Comparison of ENCODE assay signal across 2 cellular contexts in the genomic region with DNA sequence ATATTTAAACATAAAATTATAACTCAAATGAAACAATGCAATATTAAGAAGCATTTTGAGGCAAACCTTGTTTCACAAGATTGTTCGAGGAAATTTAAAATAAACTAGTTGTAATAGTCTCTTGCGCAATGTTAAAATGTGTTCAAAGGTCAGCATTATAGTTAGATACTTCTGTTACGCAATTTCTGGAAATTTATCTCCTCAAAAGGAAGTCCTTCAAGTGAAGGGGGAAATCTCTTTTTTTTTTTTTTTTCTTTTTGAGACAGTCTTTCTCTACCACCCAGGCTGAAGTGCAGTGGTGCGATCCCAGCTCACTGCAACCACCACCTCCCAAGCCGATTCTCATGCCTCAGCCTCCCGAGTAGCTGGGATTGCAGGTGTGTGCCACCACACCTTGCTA.
TF ChIP-seq lines count a peak whose summit lies in the region.

No MANE protein-coding gene starts in this region.

TF ChIP-seq in HepG2, 621 proteins besides CTCF, POLR2A, EP300 and RAD21 (continued from another document and continues in another):
- TF ChIP-seq, protein P1, sequence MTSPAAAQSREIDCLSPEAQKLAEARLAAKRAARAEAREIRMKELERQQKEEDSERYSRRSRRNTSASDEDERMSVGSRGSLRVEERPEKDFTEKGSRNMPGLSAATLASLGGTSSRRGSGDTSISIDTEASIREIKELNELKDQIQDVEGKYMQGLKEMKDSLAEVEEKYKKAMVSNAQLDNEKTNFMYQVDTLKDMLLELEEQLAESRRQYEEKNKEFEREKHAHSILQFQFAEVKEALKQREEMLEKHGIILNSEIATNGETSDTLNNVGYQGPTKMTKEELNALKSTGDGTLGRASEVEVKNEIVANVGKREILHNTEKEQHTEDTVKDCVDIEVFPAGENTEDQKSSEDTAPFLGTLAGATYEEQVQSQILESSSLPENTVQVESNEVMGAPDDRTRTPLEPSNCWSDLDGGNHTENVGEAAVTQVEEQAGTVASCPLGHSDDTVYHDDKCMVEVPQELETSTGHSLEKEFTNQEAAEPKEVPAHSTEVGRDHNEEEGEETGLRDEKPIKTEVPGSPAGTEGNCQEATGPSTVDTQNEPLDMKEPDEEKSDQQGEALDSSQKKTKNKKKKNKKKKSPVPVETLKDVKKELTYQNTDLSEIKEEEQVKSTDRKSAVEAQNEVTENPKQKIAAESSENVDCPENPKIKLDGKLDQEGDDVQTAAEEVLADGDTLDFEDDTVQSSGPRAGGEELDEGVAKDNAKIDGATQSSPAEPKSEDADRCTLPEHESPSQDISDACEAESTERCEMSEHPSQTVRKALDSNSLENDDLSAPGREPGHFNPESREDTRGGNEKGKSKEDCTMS (CRISPR knock-in tag; conservative IDR thresholded peaks at IDR 0.05), result no peak
- TF ChIP-seq JARID2 (CRISPR knock-in tag; IDR thresholded peaks at IDR 0.05; ENCODE audit: insufficient replicate concordance), result no peak
- no peak for TF ChIP-seq ZNF737 (CRISPR knock-in tag; IDR thresholded peaks at IDR 0.05; ENCODE audit: borderline replicate concordance)
- no peak for TF ChIP-seq POLR2AphosphoS2 (IDR thresholded peaks at IDR 0.05; ENCODE audit: low read depth, low read length)
- TF ChIP-seq GATAD1 (CRISPR knock-in tag; IDR thresholded peaks at IDR 0.05), result no peak
- TF ChIP-seq, protein P2, sequence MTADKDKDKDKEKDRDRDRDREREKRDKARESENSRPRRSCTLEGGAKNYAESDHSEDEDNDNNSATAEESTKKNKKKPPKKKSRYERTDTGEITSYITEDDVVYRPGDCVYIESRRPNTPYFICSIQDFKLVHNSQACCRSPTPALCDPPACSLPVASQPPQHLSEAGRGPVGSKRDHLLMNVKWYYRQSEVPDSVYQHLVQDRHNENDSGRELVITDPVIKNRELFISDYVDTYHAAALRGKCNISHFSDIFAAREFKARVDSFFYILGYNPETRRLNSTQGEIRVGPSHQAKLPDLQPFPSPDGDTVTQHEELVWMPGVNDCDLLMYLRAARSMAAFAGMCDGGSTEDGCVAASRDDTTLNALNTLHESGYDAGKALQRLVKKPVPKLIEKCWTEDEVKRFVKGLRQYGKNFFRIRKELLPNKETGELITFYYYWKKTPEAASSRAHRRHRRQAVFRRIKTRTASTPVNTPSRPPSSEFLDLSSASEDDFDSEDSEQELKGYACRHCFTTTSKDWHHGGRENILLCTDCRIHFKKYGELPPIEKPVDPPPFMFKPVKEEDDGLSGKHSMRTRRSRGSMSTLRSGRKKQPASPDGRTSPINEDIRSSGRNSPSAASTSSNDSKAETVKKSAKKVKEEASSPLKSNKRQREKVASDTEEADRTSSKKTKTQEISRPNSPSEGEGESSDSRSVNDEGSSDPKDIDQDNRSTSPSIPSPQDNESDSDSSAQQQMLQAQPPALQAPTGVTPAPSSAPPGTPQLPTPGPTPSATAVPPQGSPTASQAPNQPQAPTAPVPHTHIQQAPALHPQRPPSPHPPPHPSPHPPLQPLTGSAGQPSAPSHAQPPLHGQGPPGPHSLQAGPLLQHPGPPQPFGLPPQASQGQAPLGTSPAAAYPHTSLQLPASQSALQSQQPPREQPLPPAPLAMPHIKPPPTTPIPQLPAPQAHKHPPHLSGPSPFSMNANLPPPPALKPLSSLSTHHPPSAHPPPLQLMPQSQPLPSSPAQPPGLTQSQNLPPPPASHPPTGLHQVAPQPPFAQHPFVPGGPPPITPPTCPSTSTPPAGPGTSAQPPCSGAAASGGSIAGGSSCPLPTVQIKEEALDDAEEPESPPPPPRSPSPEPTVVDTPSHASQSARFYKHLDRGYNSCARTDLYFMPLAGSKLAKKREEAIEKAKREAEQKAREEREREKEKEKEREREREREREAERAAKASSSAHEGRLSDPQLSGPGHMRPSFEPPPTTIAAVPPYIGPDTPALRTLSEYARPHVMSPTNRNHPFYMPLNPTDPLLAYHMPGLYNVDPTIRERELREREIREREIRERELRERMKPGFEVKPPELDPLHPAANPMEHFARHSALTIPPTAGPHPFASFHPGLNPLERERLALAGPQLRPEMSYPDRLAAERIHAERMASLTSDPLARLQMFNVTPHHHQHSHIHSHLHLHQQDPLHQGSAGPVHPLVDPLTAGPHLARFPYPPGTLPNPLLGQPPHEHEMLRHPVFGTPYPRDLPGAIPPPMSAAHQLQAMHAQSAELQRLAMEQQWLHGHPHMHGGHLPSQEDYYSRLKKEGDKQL (CRISPR knock-in tag; IDR thresholded peaks at IDR 0.05; ENCODE audit: low read depth), result no peak
- no peak for TF ChIP-seq SIX1 (CRISPR knock-in tag; IDR thresholded peaks at IDR 0.05; ENCODE audit: borderline replicate concordance)
- TF ChIP-seq, protein P3, sequence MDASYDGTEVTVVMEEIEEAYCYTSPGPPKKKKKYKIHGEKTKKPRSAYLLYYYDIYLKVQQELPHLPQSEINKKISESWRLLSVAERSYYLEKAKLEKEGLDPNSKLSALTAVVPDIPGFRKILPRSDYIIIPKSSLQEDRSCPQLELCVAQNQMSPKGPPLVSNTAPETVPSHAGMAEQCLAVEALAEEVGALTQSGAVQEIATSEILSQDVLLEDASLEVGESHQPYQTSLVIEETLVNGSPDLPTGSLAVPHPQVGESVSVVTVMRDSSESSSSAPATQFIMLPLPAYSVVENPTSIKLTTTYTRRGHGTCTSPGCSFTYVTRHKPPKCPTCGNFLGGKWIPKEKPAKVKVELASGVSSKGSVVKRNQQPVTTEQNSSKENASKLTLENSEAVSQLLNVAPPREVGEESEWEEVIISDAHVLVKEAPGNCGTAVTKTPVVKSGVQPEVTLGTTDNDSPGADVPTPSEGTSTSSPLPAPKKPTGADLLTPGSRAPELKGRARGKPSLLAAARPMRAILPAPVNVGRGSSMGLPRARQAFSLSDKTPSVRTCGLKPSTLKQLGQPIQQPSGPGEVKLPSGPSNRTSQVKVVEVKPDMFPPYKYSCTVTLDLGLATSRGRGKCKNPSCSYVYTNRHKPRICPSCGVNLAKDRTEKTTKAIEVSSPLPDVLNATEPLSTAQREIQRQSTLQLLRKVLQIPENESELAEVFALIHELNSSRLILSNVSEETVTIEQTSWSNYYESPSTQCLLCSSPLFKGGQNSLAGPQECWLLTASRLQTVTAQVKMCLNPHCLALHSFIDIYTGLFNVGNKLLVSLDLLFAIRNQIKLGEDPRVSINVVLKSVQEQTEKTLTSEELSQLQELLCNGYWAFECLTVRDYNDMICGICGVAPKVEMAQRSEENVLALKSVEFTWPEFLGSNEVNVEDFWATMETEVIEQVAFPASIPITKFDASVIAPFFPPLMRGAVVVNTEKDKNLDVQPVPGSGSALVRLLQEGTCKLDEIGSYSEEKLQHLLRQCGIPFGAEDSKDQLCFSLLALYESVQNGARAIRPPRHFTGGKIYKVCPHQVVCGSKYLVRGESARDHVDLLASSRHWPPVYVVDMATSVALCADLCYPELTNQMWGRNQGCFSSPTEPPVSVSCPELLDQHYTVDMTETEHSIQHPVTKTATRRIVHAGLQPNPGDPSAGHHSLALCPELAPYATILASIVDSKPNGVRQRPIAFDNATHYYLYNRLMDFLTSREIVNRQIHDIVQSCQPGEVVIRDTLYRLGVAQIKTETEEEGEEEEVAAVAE (CRISPR knock-in tag; IDR thresholded peaks at IDR 0.05; ENCODE audit: borderline replicate concordance), result no peak
- no peak for TF ChIP-seq GFI1 (CRISPR knock-in tag; IDR thresholded peaks at IDR 0.05; ENCODE audit: borderline replicate concordance)
- TF ChIP-seq CEBPG (CRISPR knock-in tag; IDR thresholded peaks at IDR 0.05), result peak; percentile 25; the same call in 1 of the 2 replicates
- no peak for TF ChIP-seq KLF16 (CRISPR knock-in tag; IDR thresholded peaks at IDR 0.05)

TF ChIP-seq in SK-N-SH, 30 proteins besides CTCF, POLR2A, EP300 and RAD21 (continued from another document):
- TF ChIP-seq, protein P4, sequence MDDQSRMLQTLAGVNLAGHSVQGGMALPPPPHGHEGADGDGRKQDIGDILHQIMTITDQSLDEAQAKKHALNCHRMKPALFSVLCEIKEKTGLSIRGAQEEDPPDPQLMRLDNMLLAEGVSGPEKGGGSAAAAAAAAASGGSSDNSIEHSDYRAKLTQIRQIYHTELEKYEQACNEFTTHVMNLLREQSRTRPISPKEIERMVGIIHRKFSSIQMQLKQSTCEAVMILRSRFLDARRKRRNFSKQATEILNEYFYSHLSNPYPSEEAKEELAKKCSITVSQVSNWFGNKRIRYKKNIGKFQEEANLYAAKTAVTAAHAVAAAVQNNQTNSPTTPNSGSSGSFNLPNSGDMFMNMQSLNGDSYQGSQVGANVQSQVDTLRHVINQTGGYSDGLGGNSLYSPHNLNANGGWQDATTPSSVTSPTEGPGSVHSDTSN (IDR thresholded peaks at IDR 0.05), result no peak
- TF ChIP-seq MXI1 (IDR thresholded peaks at IDR 0.05; ENCODE audit: low read depth, low read length) (no peak), FOXJ3 (CRISPR knock-in tag; IDR thresholded peaks at IDR 0.05) (no peak), TEAD4 (IDR thresholded peaks at IDR 0.05; ENCODE audit: borderline replicate concordance, insufficient read depth) (no peak), RFX5 (IDR thresholded peaks at IDR 0.05; ENCODE audit: low read length) (no peak), GATA2 (CRISPR knock-in tag; IDR thresholded peaks at IDR 0.05) (no peak), ELF1 (IDR thresholded peaks at IDR 0.05) (no peak), RCOR1 (IDR thresholded peaks at IDR 0.05; ENCODE audit: low read length) (no peak), NRF1 (IDR thresholded peaks at IDR 0.05; ENCODE audit: low read depth, low read length) (no peak)
- TF ChIP-seq, protein P5, sequence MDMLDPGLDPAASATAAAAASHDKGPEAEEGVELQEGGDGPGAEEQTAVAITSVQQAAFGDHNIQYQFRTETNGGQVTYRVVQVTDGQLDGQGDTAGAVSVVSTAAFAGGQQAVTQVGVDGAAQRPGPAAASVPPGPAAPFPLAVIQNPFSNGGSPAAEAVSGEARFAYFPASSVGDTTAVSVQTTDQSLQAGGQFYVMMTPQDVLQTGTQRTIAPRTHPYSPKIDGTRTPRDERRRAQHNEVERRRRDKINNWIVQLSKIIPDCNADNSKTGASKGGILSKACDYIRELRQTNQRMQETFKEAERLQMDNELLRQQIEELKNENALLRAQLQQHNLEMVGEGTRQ (IDR thresholded peaks at IDR 0.05; ENCODE audit: borderline replicate concordance, low read depth, low read length), result no peak
- TF ChIP-seq, protein P6, sequence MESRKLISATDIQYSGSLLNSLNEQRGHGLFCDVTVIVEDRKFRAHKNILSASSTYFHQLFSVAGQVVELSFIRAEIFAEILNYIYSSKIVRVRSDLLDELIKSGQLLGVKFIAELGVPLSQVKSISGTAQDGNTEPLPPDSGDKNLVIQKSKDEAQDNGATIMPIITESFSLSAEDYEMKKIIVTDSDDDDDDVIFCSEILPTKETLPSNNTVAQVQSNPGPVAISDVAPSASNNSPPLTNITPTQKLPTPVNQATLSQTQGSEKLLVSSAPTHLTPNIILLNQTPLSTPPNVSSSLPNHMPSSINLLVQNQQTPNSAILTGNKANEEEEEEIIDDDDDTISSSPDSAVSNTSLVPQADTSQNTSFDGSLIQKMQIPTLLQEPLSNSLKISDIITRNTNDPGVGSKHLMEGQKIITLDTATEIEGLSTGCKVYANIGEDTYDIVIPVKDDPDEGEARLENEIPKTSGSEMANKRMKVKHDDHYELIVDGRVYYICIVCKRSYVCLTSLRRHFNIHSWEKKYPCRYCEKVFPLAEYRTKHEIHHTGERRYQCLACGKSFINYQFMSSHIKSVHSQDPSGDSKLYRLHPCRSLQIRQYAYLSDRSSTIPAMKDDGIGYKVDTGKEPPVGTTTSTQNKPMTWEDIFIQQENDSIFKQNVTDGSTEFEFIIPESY (IDR thresholded peaks at IDR 0.05; ENCODE audit: borderline replicate concordance, low read depth), result no peak
- TF ChIP-seq, protein P7, sequence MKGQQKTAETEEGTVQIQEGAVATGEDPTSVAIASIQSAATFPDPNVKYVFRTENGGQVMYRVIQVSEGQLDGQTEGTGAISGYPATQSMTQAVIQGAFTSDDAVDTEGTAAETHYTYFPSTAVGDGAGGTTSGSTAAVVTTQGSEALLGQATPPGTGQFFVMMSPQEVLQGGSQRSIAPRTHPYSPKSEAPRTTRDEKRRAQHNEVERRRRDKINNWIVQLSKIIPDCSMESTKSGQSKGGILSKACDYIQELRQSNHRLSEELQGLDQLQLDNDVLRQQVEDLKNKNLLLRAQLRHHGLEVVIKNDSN (IDR thresholded peaks at IDR 0.05; ENCODE audit: borderline replicate concordance, low read depth), result no peak
- TF ChIP-seq, protein P8, sequence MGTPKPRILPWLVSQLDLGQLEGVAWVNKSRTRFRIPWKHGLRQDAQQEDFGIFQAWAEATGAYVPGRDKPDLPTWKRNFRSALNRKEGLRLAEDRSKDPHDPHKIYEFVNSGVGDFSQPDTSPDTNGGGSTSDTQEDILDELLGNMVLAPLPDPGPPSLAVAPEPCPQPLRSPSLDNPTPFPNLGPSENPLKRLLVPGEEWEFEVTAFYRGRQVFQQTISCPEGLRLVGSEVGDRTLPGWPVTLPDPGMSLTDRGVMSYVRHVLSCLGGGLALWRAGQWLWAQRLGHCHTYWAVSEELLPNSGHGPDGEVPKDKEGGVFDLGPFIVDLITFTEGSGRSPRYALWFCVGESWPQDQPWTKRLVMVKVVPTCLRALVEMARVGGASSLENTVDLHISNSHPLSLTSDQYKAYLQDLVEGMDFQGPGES (IDR thresholded peaks at IDR 0.05; ENCODE audit: low read depth, low read length), result no peak
- TF ChIP-seq, protein P9, sequence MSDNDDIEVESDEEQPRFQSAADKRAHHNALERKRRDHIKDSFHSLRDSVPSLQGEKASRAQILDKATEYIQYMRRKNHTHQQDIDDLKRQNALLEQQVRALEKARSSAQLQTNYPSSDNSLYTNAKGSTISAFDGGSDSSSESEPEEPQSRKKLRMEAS (IDR thresholded peaks at IDR 0.05; ENCODE audit: low read depth), result no peak
TF ChIP-seq in SK-N-SH: peak in this region for 0.
